In genomic region chr1:210293191-210293607, GRCh38 we compare ENCODE assay signal across 10 cellular contexts. TPM values are rescaled to one million over a fixed set of nuclear protein-coding genes. Genes with fewer than 3 reads are reported as not detected.
DNase-seq lines count a peak whose midpoint lies in the region; ATAC-seq, FAIRE-seq and TF ChIP-seq lines count a peak whose summit lies in the region.
"Had no signal": no experiment of that assay in that cellular context is flagged by ENCODE, and none has a peak within 500 bp of the region (broad histone marks: within the 10 kb centered on the region; RNA-seq: fewer than 3 reads in every experiment).

No MANE protein-coding gene starts in this region.

- H3K36me3 Mint-ChIP-seq in neural progenitor cell = no peaks in the 10 kb centered on the region
- H3K36me3 Mint-ChIP-seq: CD14-positive monocyte had no signal

- H3K4me3 Mint-ChIP-seq in neural progenitor cell = peak overlapping the region; percentile 81
- H3K4me3 Mint-ChIP-seq: T-helper 1 cell treated with Interleukin-12 subunit alpha and Interleukin-12 subunit beta and Interleukin-4 antibody, amounts not matched to agents 30 μg/mL and 1 μg/mL, for 36 hours had no signal

- TSS peak; percentile 82 for BruUV-seq in PC-9 (replicated peaks; lab: Mats Ljungman, UMichigan)

- peaks cover 2% of the 10 kb centered on the region for H3K9me3 Mint-ChIP-seq in neural progenitor cell
- H3K9me3 Mint-ChIP-seq: CD14-positive monocyte; T-helper 1 cell treated with Interleukin-12 subunit alpha and Interleukin-12 subunit beta and Interleukin-4 antibody, amounts not matched to agents 30 μg/mL and 1 μg/mL, for 36 hours had no signal

- CTCF ChIA-PET in PC-9 (lab: Charles Lee) = no interaction called here

- H3K4me2 ChIP-seq in PC-9 = peak overlapping the region; percentile 80
- H3K4me2 ChIP-seq in neural progenitor cell = peak overlapping the region; percentile 84

- H3F3A ChIP-seq in PC-9 (ENCODE audit: insufficient read depth, low read depth) = no peaks in the 10 kb centered on the region
- peaks cover 58% of the 10 kb centered on the region for H3F3A ChIP-seq in neural progenitor cell (ENCODE audit: low read depth)

- ATAC-seq in GM18861 (IDR thresholded peaks at IDR 0.05; ENCODE audit: unreplicated experiment) = no peak

- H3K27ac Mint-ChIP-seq in neural progenitor cell = peak overlapping the region; percentile 84
- H3K27ac Mint-ChIP-seq: T-helper 1 cell treated with Interleukin-12 subunit alpha and Interleukin-12 subunit beta and Interleukin-4 antibody, amounts not matched to agents 30 μg/mL and 1 μg/mL, for 36 hours had no signal

- peaks cover 10% of the 10 kb centered on the region for H3K4me1 ChIP-seq in PC-9 (replicated peaks; ENCODE audit: insufficient read depth)
- H3K4me1 ChIP-seq in neural progenitor cell = peaks cover 49% of the 10 kb centered on the region

- DNase-seq in AG08395 (ENCODE audit: low spot score) = peak; percentile 82
- no peak for DNase-seq in PC-9
- peak; percentile 100 for DNase-seq in fibroblast of the aortic adventitia (ENCODE audit: low read depth)
- DNase-seq in neural progenitor cell (ENCODE audit: low spot score) = no peak
- no peak for DNase-seq in activated CD4-positive, alpha-beta T cell treated with anti-CD3 and anti-CD28 coated beads, Interleukin-2, amount 50 U/mL, for 1 hour
- DNase-seq in GM12891 (ENCODE audit: insufficient read length, low spot score) = no peak
- DNase-seq in activated CD4-positive, alpha-beta T cell treated with anti-CD3 and anti-CD28 coated beads, Interleukin-2, amount 50 U/mL, for 4 hours = no peak

- H3K27me3 ChIP-seq in PC-9 (ENCODE audit: insufficient read depth, low read depth) (no peaks in the 10 kb centered on the region), neural progenitor cell (no peaks in the 10 kb centered on the region)

- H2AFZ ChIP-seq in PC-9 = no peak overlapping the region
- H2AFZ ChIP-seq in neural progenitor cell (replicated peaks) = no peak overlapping the region

- H3K27ac ChIP-seq in PC-9 = no peak overlapping the region
- no peak overlapping the region for H3K27ac ChIP-seq in neural progenitor cell

- H4K20me1 ChIP-seq in PC-9 (ENCODE audit: insufficient read depth) (no peaks in the 10 kb centered on the region), neural progenitor cell (ENCODE audit: low read depth) (no peaks in the 10 kb centered on the region)

- H3K79me2 ChIP-seq in PC-9 (ENCODE audit: low read depth) = no peaks in the 10 kb centered on the region
- no peaks in the 10 kb centered on the region for H3K79me2 ChIP-seq in neural progenitor cell (ENCODE audit: low read depth)

- intact Hi-C loops in PC-9 (cut with micrococcal nuclease; ENCODE audit: unreplicated experiment) = loop anchor here (2.0 to 5.0 kb wide), 3 partner anchors 20 to 106 kb away; partner anchors contain the start of gene HHAT

- H3K4me3 ChIP-seq in PC-9 (no peak overlapping the region; the same call in 1 of the 2 replicates), fibroblast of the aortic adventitia (ENCODE audit: low read depth, low read length) (peak overlapping the region; percentile 50), neural progenitor cell (peak overlapping the region; percentile 53)

- no peak for FAIRE-seq in GM12891 (lab: Jason Lieb, UNC)

- H3K36me3 ChIP-seq in PC-9 (ENCODE audit: low read depth) = no peaks in the 10 kb centered on the region
- H3K36me3 ChIP-seq in neural progenitor cell = no peaks in the 10 kb centered on the region

- POLR2A ChIA-PET in PC-9 (lab: Charles Lee; ENCODE audit: unreplicated experiment) = no interaction called here

- H3K27me3 Mint-ChIP-seq in neural progenitor cell (ENCODE audit: insufficient read depth, low read depth) = peaks cover 12% of the 10 kb centered on the region

- peaks cover 40% of the 10 kb centered on the region for H3K4me1 Mint-ChIP-seq in neural progenitor cell

- no peak for TF ChIP-seq POLR2A in GM12891 (IDR thresholded peaks at IDR 0.05; ENCODE audit: low read depth, low read length)

- H3K9me2 ChIP-seq in PC-9 (ENCODE audit: insufficient read depth) = no peaks in the 10 kb centered on the region; the same call in 1 of the 2 replicates

- H3K9ac ChIP-seq in neural progenitor cell = no peak overlapping the region

- H3K9me3 ChIP-seq in PC-9 (ENCODE audit: insufficient read depth, low read depth) = no peaks in the 10 kb centered on the region
- no peaks in the 10 kb centered on the region for H3K9me3 ChIP-seq in neural progenitor cell (ENCODE audit: low read depth)

- no peak for TF ChIP-seq CTCF in PC-9 (conservative IDR thresholded peaks at IDR 0.05)
- TF ChIP-seq CTCF in fibroblast of the aortic adventitia (IDR thresholded peaks at IDR 0.05; ENCODE audit: insufficient read depth, low read length) = no peak
- no peak for TF ChIP-seq CTCF in neural progenitor cell (IDR thresholded peaks at IDR 0.05)

TF ChIP-seq in GM12891, 5 proteins besides CTCF, POLR2A, EP300 and RAD21:
- TF ChIP-seq POU2F2 (IDR thresholded peaks at IDR 0.05; ENCODE audit: low read depth, low read length) = no peak
- TF ChIP-seq TAF1 (IDR thresholded peaks at IDR 0.05; ENCODE audit: low read depth, low read length) = no peak
- TF ChIP-seq SPI1 (IDR thresholded peaks at IDR 0.05; ENCODE audit: low read depth, low read length) = no peak
- TF ChIP-seq POLR2AphosphoS5 (IDR thresholded peaks at IDR 0.05; ENCODE audit: low read depth, low read length) = no peak
- TF ChIP-seq PAX5 (IDR thresholded peaks at IDR 0.05; ENCODE audit: insufficient read depth, low read length, severe bottlenecking) = no peak

RNA-seq across cellular contexts. Expression of gene HHAT, which starts 35.5 kb away (rescaled TPM):
- total RNA-seq in PC-9 (2021) = 5.3 and 10.9 TPM in 2 replicates
- 4.7 and 8.5 TPM in 2 replicates for total RNA-seq in fibroblast of the aortic adventitia (ENCODE audit: low replicate concordance)
- 10.3 and 15.4 TPM in 2 replicates for total RNA-seq in neural progenitor cell (ENCODE audit: low replicate concordance)
- polyA plus RNA-seq in GM12891 (2012; ENCODE audit: low read depth, missing spikeins) = 1.7 TPM

Comparison
In these comparisons a context has a peak if more than half of its experiments do, and no peak if none do; other contexts are left out.
1. DNase-seq: peak in AG08395 (single experiment) and fibroblast of the aortic adventitia (single experiment); none in PC-9 (0 of 2), neural progenitor cell (single experiment), activated CD4-positive, alpha-beta T cell treated with anti-CD3 and anti-CD28 coated beads, Interleukin-2, amount 50 U/mL, for 1 hour (single experiment), GM12891 (single experiment) and activated CD4-positive, alpha-beta T cell treated with anti-CD3 and anti-CD28 coated beads, Interleukin-2, amount 50 U/mL, for 4 hours (0 of 2).